9 cellular contexts compared by ENCODE assay signal in genomic region chr6:328184-328670, GRCh38. TPM values are rescaled to one million over a fixed set of nuclear protein-coding genes. Genes with fewer than 3 reads are reported as not detected.
DNase-seq lines count a peak whose midpoint lies in the region; ATAC-seq and TF ChIP-seq lines count a peak whose summit lies in the region.
"Had no signal": no experiment of that assay in that cellular context is flagged by ENCODE, and none has a peak within 500 bp of the region (broad histone marks: within the 10 kb centered on the region; RNA-seq: fewer than 3 reads in every experiment).

No MANE protein-coding gene starts in this region.

- no peak overlapping the region for H3K4me3 ChIP-seq in left lung

- peak; percentile 26 for DNase-seq in stimulated activated CD4-positive, alpha-beta T cell treated with anti-CD3 and anti-CD28 coated beads, Interleukin-1b, Interleukin-23, amount 100 ng/mL, for 48 hours
- no peak for DNase-seq in stimulated activated CD4-positive, alpha-beta T cell treated with anti-CD3 and anti-CD28 coated beads, Interleukin-4, amount 100 ng/mL, for 1 hour
- peak; percentile 61 for DNase-seq in activated CD4-positive, alpha-beta memory T cell treated with anti-CD3 and anti-CD28 coated beads for 36 hours
- peak in 1 of 2 donors; percentile 60 for DNase-seq in left lung
- no peak for DNase-seq in SW480 (ENCODE audit: low spot score)
- no peak for DNase-seq in NCI-H345 treated with DMSO at 0.1 percent for 48 hours (lab: John Stamatoyannopoulos, UW; ENCODE audit: unreplicated experiment)
- DNase-seq in kidney glomerular epithelial cell (lab: John Stamatoyannopoulos, UW) = no peak

- peaks cover 2% of the 10 kb centered on the region for H3K27me3 Mint-ChIP-seq in activated CD4-positive, alpha-beta memory T cell treated with anti-CD3 and anti-CD28 coated beads for 36 hours
- H3K27me3 Mint-ChIP-seq: central memory CD8-positive, alpha-beta T cell had no signal

- CTCF ChIA-PET in activated CD4-positive, alpha-beta memory T cell treated with anti-CD3 and anti-CD28 coated beads for 36 hours (lab: Charles Lee) = interaction anchor here (0.7 to 1.3 kb wide), 5 partner anchors 9 to 139 kb away, joined by 3 to 6 read pairs (median 3); no protein-coding TSS in a partner anchor

- no peaks in the 10 kb centered on the region for H3K9me3 Mint-ChIP-seq in activated CD4-positive, alpha-beta memory T cell treated with anti-CD3 and anti-CD28 coated beads for 36 hours
- H3K9me3 Mint-ChIP-seq: central memory CD8-positive, alpha-beta T cell had no signal

- no peaks in the 10 kb centered on the region for H3K9me3 ChIP-seq in left lung

- intact Hi-C loops in activated CD4-positive, alpha-beta memory T cell treated with anti-CD3 and anti-CD28 coated beads for 36 hours (cut with micrococcal nuclease) = no loop called here
- intact Hi-C loops in left lung (cut with DNase I) = no loop called here

- H3K27me3 ChIP-seq in left lung = no peaks in the 10 kb centered on the region

- TF ChIP-seq CTCF in left lung (IDR thresholded peaks at IDR 0.05) = no peak

- ATAC-seq in HG02970 (IDR thresholded peaks at IDR 0.05; ENCODE audit: low FRiP score, unreplicated experiment) (peak; percentile 58), left lung (peak; percentile 81)

- peaks cover 0 to 9% of the 10 kb centered on the region in 2 donors for H3K36me3 ChIP-seq in left lung

- POLR2A ChIA-PET in activated CD4-positive, alpha-beta memory T cell treated with anti-CD3 and anti-CD28 coated beads for 36 hours (lab: Charles Lee) = interaction anchor here (1.0 to 1.4 kb wide), 4 partner anchors 9 to 148 kb away, joined by 3 to 9 read pairs (median 5); partner anchors contain the start of gene IRF4

- peaks cover 6% of the 10 kb centered on the region for H3K36me3 Mint-ChIP-seq in activated CD4-positive, alpha-beta memory T cell treated with anti-CD3 and anti-CD28 coated beads for 36 hours

- H3K4me1 Mint-ChIP-seq in activated CD4-positive, alpha-beta memory T cell treated with anti-CD3 and anti-CD28 coated beads for 36 hours (ENCODE audit: low read depth) = no peaks in the 10 kb centered on the region
- H3K4me1 Mint-ChIP-seq: central memory CD8-positive, alpha-beta T cell had no signal

- H3K27ac ChIP-seq in left lung = no peak overlapping the region

- no peak overlapping the region for H3K27ac Mint-ChIP-seq in activated CD4-positive, alpha-beta memory T cell treated with anti-CD3 and anti-CD28 coated beads for 36 hours

- peaks cover 19 to 26% of the 10 kb centered on the region in 2 donors for H3K4me1 ChIP-seq in left lung

- no peak overlapping the region for H3K4me3 Mint-ChIP-seq in activated CD4-positive, alpha-beta memory T cell treated with anti-CD3 and anti-CD28 coated beads for 36 hours
- H3K4me3 Mint-ChIP-seq: central memory CD8-positive, alpha-beta T cell had no signal

RNA-seq across cellular contexts. Expression of gene DUSP22, which starts 35.9 kb away (rescaled TPM):
- total RNA-seq in activated CD4-positive, alpha-beta memory T cell treated with anti-CD3 and anti-CD28 coated beads for 36 hours = 10 to 100 TPM; 28.0 to 28.7 TPM
- 10 to 100 TPM; 47.0 to 48.8 TPM for total RNA-seq in left lung

Comparison
In these comparisons a context has a peak if more than half of its experiments do, and no peak if none do; other contexts are left out.
1. DNase-seq: peak in stimulated activated CD4-positive, alpha-beta T cell treated with anti-CD3 and anti-CD28 coated beads, Interleukin-1b, Interleukin-23, amount 100 ng/mL, for 48 hours (single experiment) and activated CD4-positive, alpha-beta memory T cell treated with anti-CD3 and anti-CD28 coated beads for 36 hours (single experiment); none in stimulated activated CD4-positive, alpha-beta T cell treated with anti-CD3 and anti-CD28 coated beads, Interleukin-4, amount 100 ng/mL, for 1 hour (single experiment), SW480 (single experiment), NCI-H345 treated with DMSO at 0.1 percent for 48 hours (single experiment) and kidney glomerular epithelial cell (single experiment).